In the genomic region with DNA sequence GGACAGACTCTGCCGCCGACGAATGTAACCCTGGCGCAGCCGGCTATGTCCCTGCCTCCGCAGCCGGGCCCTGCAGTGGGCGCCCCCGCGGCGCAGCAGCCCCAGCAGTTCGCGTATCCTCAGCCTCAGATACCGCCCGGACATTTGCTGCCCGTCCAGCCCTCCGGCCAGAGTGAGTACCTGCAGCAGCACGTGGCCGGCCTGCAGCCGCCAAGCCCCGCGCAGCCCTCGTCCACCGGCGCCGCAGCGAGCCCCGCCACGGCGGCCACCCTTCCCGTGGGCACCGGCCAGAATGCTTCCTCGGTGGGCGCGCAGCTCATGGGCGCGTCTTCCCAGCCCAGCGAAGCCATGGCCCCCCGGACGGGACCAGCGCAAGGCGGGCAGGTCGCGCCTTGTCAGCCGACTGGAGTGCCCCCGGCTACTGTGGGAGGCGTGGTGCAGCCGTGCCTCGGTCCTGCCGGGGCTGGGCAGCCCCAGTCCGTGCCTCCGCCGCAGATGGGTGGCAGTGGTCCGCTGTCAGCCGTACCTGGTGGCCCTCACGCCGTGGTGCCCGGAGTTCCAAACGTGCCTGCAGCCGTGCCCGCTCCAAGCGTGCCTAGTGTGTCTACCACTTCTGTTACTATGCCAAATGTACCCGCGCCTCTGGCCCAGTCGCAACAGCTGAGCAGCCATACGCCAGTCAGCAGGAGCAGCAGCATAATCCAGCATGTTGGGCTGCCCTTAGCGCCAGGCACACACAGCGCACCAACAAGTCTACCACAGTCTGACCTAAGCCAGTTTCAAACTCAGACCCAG, we compare ENCODE assay signal across 8 cellular contexts. TPM values are rescaled to one million over a fixed set of nuclear protein-coding genes. Genes with fewer than 3 reads are reported as not detected.
DNase-seq lines count a peak whose midpoint lies in the region; ATAC-seq and TF ChIP-seq lines count a peak whose summit lies in the region.

No MANE protein-coding gene starts in this region.

- peak; percentile 6 to 50 (median 31) for DNase-seq in CD4-positive, CD25-positive, alpha-beta regulatory T cell
- peak; percentile 25 to 54 for DNase-seq in HAP-1 (ENCODE audit: low spot score in 2 of 2)
- DNase-seq in RPMI7951 (ENCODE audit: low read depth): peak; percentile 43
- DNase-seq in activated naive CD8-positive, alpha-beta T cell treated with anti-CD3 and anti-CD28 coated beads for 36 hours: peak; percentile 33
- DNase-seq in Right ventricle myocardium inferior (ENCODE audit: missing footprints): peak; percentile 74
- DNase-seq in osteoblast (ENCODE audit: insufficient read length, low spot score, missing footprints): peak; percentile 81
- DNase-seq in SKM-1 treated with dmso at 0.1 percent for 144 hours (lab: John Stamatoyannopoulos, UW; ENCODE audit: unreplicated experiment): no peak

- peak overlapping the region; percentile 93 for H3K4me2 ChIP-seq in osteoblast (ENCODE audit: insufficient read depth, low read length)

- no peak overlapping the region for H3K27ac ChIP-seq in CD4-positive, CD25-positive, alpha-beta regulatory T cell (ENCODE audit: insufficient read depth, low read length, poor library complexity, severe bottlenecking)
- peak overlapping the region; percentile 100 for H3K27ac ChIP-seq in osteoblast (ENCODE audit: low read depth, low read length)

- intact Hi-C loops in Right ventricle myocardium inferior (cut with DNase I): loop anchor here (2.0 to 10.0 kb wide), 2 partner anchors 44 to 156 kb away; no protein-coding TSS in a partner anchor

- H3K36me3 ChIP-seq in CD4-positive, CD25-positive, alpha-beta regulatory T cell (ENCODE audit: control insufficient read depth, insufficient read depth, low read length): peaks cover 1% of the 10 kb centered on the region
- peaks cover 5% of the 10 kb centered on the region for H3K36me3 ChIP-seq in HAP-1 (replicated peaks)
- H3K36me3 ChIP-seq in osteoblast (ENCODE audit: insufficient read depth, low read length): peaks cover 4% of the 10 kb centered on the region

- H2AFZ ChIP-seq in osteoblast (ENCODE audit: low read length): no peak overlapping the region

- in situ Hi-C loops in HAP-1 (cut with MboI; ENCODE audit: low sequenced_read_pairs): no loop called here

- H3K9me3 Mint-ChIP-seq in CD4-positive, CD25-positive, alpha-beta regulatory T cell: no peaks in the 10 kb centered on the region
- no peaks in the 10 kb centered on the region for H3K9me3 Mint-ChIP-seq in activated naive CD8-positive, alpha-beta T cell treated with anti-CD3 and anti-CD28 coated beads for 36 hours

- no peaks in the 10 kb centered on the region for H3K27me3 ChIP-seq in CD4-positive, CD25-positive, alpha-beta regulatory T cell (ENCODE audit: control insufficient read depth, insufficient read depth, low read length)
- H3K27me3 ChIP-seq in HAP-1 (ENCODE audit: low read depth) (no peaks in the 10 kb centered on the region), osteoblast (ENCODE audit: insufficient read depth, low read length) (no peaks in the 10 kb centered on the region)

- peak overlapping the region in 2 of 3 donors; percentile 90 for H3K27ac Mint-ChIP-seq in CD4-positive, CD25-positive, alpha-beta regulatory T cell
- peak overlapping the region; percentile 34 for H3K27ac Mint-ChIP-seq in activated naive CD8-positive, alpha-beta T cell treated with anti-CD3 and anti-CD28 coated beads for 36 hours

- H4K20me1 ChIP-seq in osteoblast (ENCODE audit: insufficient read depth, low read length): peaks cover 64% of the 10 kb centered on the region

- H3K4me1 Mint-ChIP-seq in CD4-positive, CD25-positive, alpha-beta regulatory T cell: peaks cover 42 to 58% (median 44%) of the 10 kb centered on the region in 4 donors
- H3K4me1 Mint-ChIP-seq in activated naive CD8-positive, alpha-beta T cell treated with anti-CD3 and anti-CD28 coated beads for 36 hours: peaks cover 38% of the 10 kb centered on the region

- TF ChIP-seq CTCF in osteoblast (IDR thresholded peaks at IDR 0.05; ENCODE audit: extremely low read depth, low read depth, low read length): no peak

- peaks cover 50% of the 10 kb centered on the region for H3K4me1 ChIP-seq in CD4-positive, CD25-positive, alpha-beta regulatory T cell (ENCODE audit: control insufficient read depth, insufficient read depth, low read length, poor library complexity, severe bottlenecking)
- H3K4me1 ChIP-seq in HAP-1: peaks cover 20% of the 10 kb centered on the region
- H3K4me1 ChIP-seq in osteoblast (ENCODE audit: insufficient read depth, low read length): peaks cover 30% of the 10 kb centered on the region

- H3K36me3 Mint-ChIP-seq in CD4-positive, CD25-positive, alpha-beta regulatory T cell: no peaks in the 10 kb centered on the region
- peaks cover 36% of the 10 kb centered on the region for H3K36me3 Mint-ChIP-seq in activated naive CD8-positive, alpha-beta T cell treated with anti-CD3 and anti-CD28 coated beads for 36 hours

- H3K4me3 Mint-ChIP-seq in CD4-positive, CD25-positive, alpha-beta regulatory T cell: peak overlapping the region; percentile 89 to 99 (median 98)
- H3K4me3 Mint-ChIP-seq in activated naive CD8-positive, alpha-beta T cell treated with anti-CD3 and anti-CD28 coated beads for 36 hours: peak overlapping the region; percentile 87

- peak overlapping the region; percentile 98 for H3K4me3 ChIP-seq in CD4-positive, CD25-positive, alpha-beta regulatory T cell (ENCODE audit: low read depth, low read length)
- H3K4me3 ChIP-seq in HAP-1 (peak overlapping the region; percentile 78), osteoblast (ENCODE audit: insufficient read depth, low read length) (peak overlapping the region; percentile 98)

- H3K9me3 ChIP-seq in CD4-positive, CD25-positive, alpha-beta regulatory T cell (ENCODE audit: control insufficient read depth in 2 of 2, low read length in 2 of 2): no peaks in the 10 kb centered on the region
- H3K9me3 ChIP-seq in HAP-1: no peaks in the 10 kb centered on the region
- H3K9me3 ChIP-seq in osteoblast (ENCODE audit: low read depth, low read length): no peaks in the 10 kb centered on the region

- no peak for ATAC-seq in CD4-positive, CD25-positive, alpha-beta regulatory T cell (ENCODE audit: low read depth in 2 of 2)
- ATAC-seq in Right ventricle myocardium inferior (no peak), GM21381 (IDR thresholded peaks at IDR 0.05; ENCODE audit: unreplicated experiment) (no peak)

- H3K79me2 ChIP-seq in osteoblast (ENCODE audit: insufficient read depth, low read length): peaks cover 79% of the 10 kb centered on the region

- peaks cover 4% of the 10 kb centered on the region for H3K27me3 Mint-ChIP-seq in CD4-positive, CD25-positive, alpha-beta regulatory T cell
- H3K27me3 Mint-ChIP-seq in activated naive CD8-positive, alpha-beta T cell treated with anti-CD3 and anti-CD28 coated beads for 36 hours: no peaks in the 10 kb centered on the region

RNA-seq across cellular contexts. Expression of a gene that starts 2.4 kb away (rescaled TPM):
- 49.0 TPM for total RNA-seq in CD4-positive, CD25-positive, alpha-beta regulatory T cell
- 1 to 10 TPM; 4.9 to 6.8 (median 6.4) TPM for polyA plus RNA-seq in CD4-positive, CD25-positive, alpha-beta regulatory T cell
- 6.2 and 8.9 TPM in 2 replicates for total RNA-seq in RPMI7951 (2014; rRNA removed; shearing (Covaris generic))
- total RNA-seq in activated naive CD8-positive, alpha-beta T cell treated with anti-CD3 and anti-CD28 coated beads for 36 hours: 10 to 100 TPM; 16.8 to 17.1 TPM
- total RNA-seq in Right ventricle myocardium inferior (19.8 TPM), osteoblast (13.4 and 15.3 TPM in 2 replicates)
